ENCODE assay signal across 23 cellular contexts in the genomic region with DNA sequence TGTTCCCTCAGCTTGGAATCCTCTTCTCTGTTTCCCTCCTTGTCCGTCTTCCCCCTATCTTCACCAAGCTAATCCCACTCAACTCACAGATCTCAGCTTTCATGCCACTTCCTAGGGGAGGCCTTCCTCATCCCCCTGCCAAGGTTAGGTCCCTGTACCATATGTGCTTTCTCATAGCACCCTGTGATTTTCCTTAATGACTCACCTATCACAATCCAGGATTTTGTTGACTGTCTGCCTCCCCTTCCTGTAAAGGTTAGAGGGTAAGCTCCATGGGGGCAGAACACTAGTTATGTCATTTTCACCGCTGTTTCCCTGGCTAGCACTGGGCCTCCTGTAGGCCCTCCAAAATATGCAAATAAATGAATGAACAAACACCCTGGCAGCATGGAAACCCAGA. TPM values are rescaled to one million over a fixed set of nuclear protein-coding genes. Genes with fewer than 3 reads are reported as not detected.
A peak's percentile ranks its signal among the peaks of the same experiment; 100 is the strongest.
DNase-seq lines count a peak whose midpoint lies in the region; ATAC-seq and TF ChIP-seq lines count a peak whose summit lies in the region.
"Had no signal": no experiment of that assay in that cellular context is flagged by ENCODE, and none has a peak within 500 bp of the region (broad histone marks: within the 10 kb centered on the region; RNA-seq: fewer than 3 reads in every experiment).

No MANE protein-coding gene starts in this region.

- H3K4me2 ChIP-seq in neuronal stem cell (ENCODE audit: insufficient read depth, low read length, poor library complexity, severe bottlenecking) (no peak overlapping the region), mesendoderm (ENCODE audit: low read length) (no peak overlapping the region), GM23338 (no peak overlapping the region)
- H3K4me2 ChIP-seq: KMS-11, PC-9 had no signal

- H2BK15ac ChIP-seq in neuronal stem cell (ENCODE audit: low read length) (no peak overlapping the region), mesendoderm (replicated peaks; ENCODE audit: low read depth) (no peak overlapping the region)

- H2BK120ac ChIP-seq in neuronal stem cell (ENCODE audit: low read depth, low read length) (no peak overlapping the region), mesendoderm (ENCODE audit: low read depth, low read length) (no peak overlapping the region)

- no peak overlapping the region for H3K14ac ChIP-seq in neuronal stem cell (ENCODE audit: low read length)

- H3K56ac ChIP-seq in mesendoderm (ENCODE audit: low read length) = no peak overlapping the region

- H4K5ac ChIP-seq in mesendoderm (ENCODE audit: low read length) = no peak overlapping the region

- TF ChIP-seq CTCF in coronary artery (IDR thresholded peaks at IDR 0.05) (no peak), GM23338 (conservative IDR thresholded peaks at IDR 0.05; ENCODE audit: low read depth in 2 of 2) (no peak)

- DNase-seq in HCEC 1CT (peak; percentile 28), NCI-H524 treated with DMSO at 0.1 percent for 48 hours (lab: John Stamatoyannopoulos, UW) (peak; percentile 45), neuronal stem cell (ENCODE audit: low spot score) (no peak), coronary artery (ENCODE audit: low spot score) (no peak), mesendoderm (no peak), GM23338 (ENCODE audit: low spot score) (no peak)
- DNase-seq: AML-193; C1 segment of cervical spinal cord; CD8-positive, alpha-beta memory T cell; DMS53; EL; HFFc6; NCI-H1092 treated with DMSO at 0.1 percent for 48 hours; NCI-H146; NCI-H2029 treated with DMSO at 0.1 percent for 48 hours; NCI-H446; PC-9; RPMI8226; SHP77; SW 1271 had no signal

- no peaks in the 10 kb centered on the region for H3F3A ChIP-seq in GM23338 (replicated peaks; ENCODE audit: low read depth)

- H4K8ac ChIP-seq in neuronal stem cell (ENCODE audit: low read depth, low read length) = no peak overlapping the region
- no peak overlapping the region for H4K8ac ChIP-seq in mesendoderm (ENCODE audit: low read depth, low read length)

- H2AFZ ChIP-seq in neuronal stem cell (ENCODE audit: low read length) (no peak overlapping the region), GM23338 (no peak overlapping the region)
- H2AFZ ChIP-seq: PC-9 had no signal

- H3K36me3 ChIP-seq in neuronal stem cell (replicated peaks in 1 of 2; ENCODE audit: control insufficient read depth in 2 of 2, insufficient read depth in 2 of 2, low read length in 2 of 2) (peaks cover 0 to 2% of the 10 kb centered on the region in 2 donors), mesendoderm (ENCODE audit: control insufficient read depth, insufficient read depth, low read length) (no peaks in the 10 kb centered on the region), GM23338 (ENCODE audit: insufficient read depth) (no peaks in the 10 kb centered on the region)

- H2BK12ac ChIP-seq in neuronal stem cell (ENCODE audit: low read length) = no peak overlapping the region

- no peak overlapping the region for H2AK5ac ChIP-seq in neuronal stem cell (ENCODE audit: low read depth, low read length)
- H2AK5ac ChIP-seq in mesendoderm (ENCODE audit: low read length) = no peak overlapping the region

- peaks cover 0 to 4% of the 10 kb centered on the region in 2 donors for H3K9me3 ChIP-seq in neuronal stem cell (replicated peaks in 1 of 2; ENCODE audit: control insufficient read depth in 2 of 2, insufficient read depth in 1 of 2, low read depth in 1 of 2, low read length in 2 of 2)

- intact Hi-C loops in dendritic cell treated with granulocyte-macrophage colony-stimulating factor and Interleukin-4, amounts not matched to agents 40 ng/mL and 50 ng/mL, for 4 days (cut with micrococcal nuclease) = no loop called here

- H3K4me3 Mint-ChIP-seq in dendritic cell treated with granulocyte-macrophage colony-stimulating factor and Interleukin-4, amounts not matched to agents 40 ng/mL and 50 ng/mL, for 4 days = no peak overlapping the region
- H3K4me3 Mint-ChIP-seq in GM23338 = no peak overlapping the region
- H3K4me3 Mint-ChIP-seq: CD8-positive, alpha-beta memory T cell; HFFc6 had no signal

- H3K79me2 ChIP-seq in mesendoderm (ENCODE audit: control insufficient read depth, insufficient read depth, low read length) (no peaks in the 10 kb centered on the region), GM23338 (replicated peaks; ENCODE audit: insufficient read depth) (no peaks in the 10 kb centered on the region)

- H3K4ac ChIP-seq in neuronal stem cell (ENCODE audit: low read length) (no peak overlapping the region), mesendoderm (ENCODE audit: low read depth, low read length) (no peak overlapping the region)

- H3K9me3 Mint-ChIP-seq in dendritic cell treated with granulocyte-macrophage colony-stimulating factor and Interleukin-4, amounts not matched to agents 40 ng/mL and 50 ng/mL, for 4 days = no peaks in the 10 kb centered on the region
- H3K9me3 Mint-ChIP-seq in GM23338 = no peaks in the 10 kb centered on the region
- H3K9me3 Mint-ChIP-seq: CD8-positive, alpha-beta memory T cell; HFFc6 had no signal

- H3K4me1 ChIP-seq in neuronal stem cell (ENCODE audit: control insufficient read depth in 2 of 2, insufficient read depth in 1 of 2, low read depth in 1 of 2, low read length in 2 of 2) (peaks cover 0 to 9% of the 10 kb centered on the region in 2 donors), mesendoderm (ENCODE audit: control insufficient read depth, low read depth, low read length) (no peaks in the 10 kb centered on the region), GM23338 (ENCODE audit: insufficient read depth) (peaks cover 18% of the 10 kb centered on the region)

- H3K27me3 ChIP-seq in neuronal stem cell (ENCODE audit: control insufficient read depth in 3 of 3, insufficient read depth in 3 of 3, low read depth in 1 of 3, low read length in 3 of 3) (no peaks in the 10 kb centered on the region), mesendoderm (ENCODE audit: insufficient read depth, low read length, poor library complexity) (no peaks in the 10 kb centered on the region), GM23338 (ENCODE audit: insufficient read depth) (no peaks in the 10 kb centered on the region)

- H2BK5ac ChIP-seq in neuronal stem cell (ENCODE audit: low read length) = no peak overlapping the region
- H2BK5ac ChIP-seq in mesendoderm (ENCODE audit: low read length) = no peak overlapping the region

- H3K27ac ChIP-seq in neuronal stem cell (replicated peaks; ENCODE audit: low read length) = no peak overlapping the region
- H3K27ac ChIP-seq in coronary artery = no peak overlapping the region
- H3K27ac ChIP-seq in mesendoderm (ENCODE audit: low read depth, low read length) = no peak overlapping the region
- no peak overlapping the region; the same call in 1 of the 2 replicates for H3K27ac ChIP-seq in GM23338 (ENCODE audit: low read depth)
- H3K27ac ChIP-seq: HL-60, KMS-11, PC-9 had no signal

- H3K79me1 ChIP-seq in neuronal stem cell (ENCODE audit: low read depth, low read length) (peaks cover 2% of the 10 kb centered on the region), mesendoderm (ENCODE audit: low read length) (no peaks in the 10 kb centered on the region)

- H3K23ac ChIP-seq in neuronal stem cell (ENCODE audit: low read depth, low read length, poor library complexity) (peak overlapping the region; percentile 22), mesendoderm (ENCODE audit: low read length) (no peak overlapping the region)

- no peak overlapping the region for H4K91ac ChIP-seq in neuronal stem cell (ENCODE audit: low read depth, low read length, poor library complexity)

- H3K27me3 Mint-ChIP-seq in dendritic cell treated with granulocyte-macrophage colony-stimulating factor and Interleukin-4, amounts not matched to agents 40 ng/mL and 50 ng/mL, for 4 days = peaks cover 2% of the 10 kb centered on the region
- H3K27me3 Mint-ChIP-seq in GM23338 (ENCODE audit: insufficient read depth, low read depth, poor library complexity) = no peaks in the 10 kb centered on the region

- no peak for ATAC-seq in GM23338

- H3K4me3 ChIP-seq in neuronal stem cell (ENCODE audit: low read length in 2 of 2) = no peak overlapping the region
- no peak overlapping the region for H3K4me3 ChIP-seq in coronary artery
- H3K4me3 ChIP-seq in mesendoderm (ENCODE audit: low read length) = no peak overlapping the region
- no peak overlapping the region for H3K4me3 ChIP-seq in GM23338
- H3K4me3 ChIP-seq: PC-9 had no signal

- H3K9ac ChIP-seq in neuronal stem cell (ENCODE audit: low read depth, low read length, poor library complexity) (no peak overlapping the region), mesendoderm (ENCODE audit: low read length) (no peak overlapping the region)
- H3K9ac ChIP-seq: KMS-11 had no signal

- peaks cover 40% of the 10 kb centered on the region for H3K4me1 Mint-ChIP-seq in dendritic cell treated with granulocyte-macrophage colony-stimulating factor and Interleukin-4, amounts not matched to agents 40 ng/mL and 50 ng/mL, for 4 days (ENCODE audit: low read depth)
- peaks cover 25% of the 10 kb centered on the region for H3K4me1 Mint-ChIP-seq in GM23338

- no peaks in the 10 kb centered on the region for H4K20me1 ChIP-seq in GM23338 (replicated peaks; ENCODE audit: insufficient read depth)

- WGBS in neuronal stem cell (ENCODE audit: extremely low coverage in 2 of 2, insufficient read length in 2 of 2, insufficient replicate concordance in 1 of 2), 2 donors = no CpG with 5 or more reads among the region's 2 CpGs
- no CpG with 5 or more reads among the region's 2 CpGs for WGBS in mesendoderm (ENCODE audit: extremely low coverage, insufficient coverage, low lambda C conversion rate)

- H3K18ac ChIP-seq in neuronal stem cell (ENCODE audit: low read length) (no peak overlapping the region), mesendoderm (ENCODE audit: low read length) (no peak overlapping the region)

- no peaks in the 10 kb centered on the region for H3K9me2 ChIP-seq in GM23338 (ENCODE audit: insufficient read depth)

- H3K27ac Mint-ChIP-seq in dendritic cell treated with granulocyte-macrophage colony-stimulating factor and Interleukin-4, amounts not matched to agents 40 ng/mL and 50 ng/mL, for 4 days = peak overlapping the region; percentile 12
- H3K27ac Mint-ChIP-seq in GM23338 = no peak overlapping the region
- H3K27ac Mint-ChIP-seq: CD8-positive, alpha-beta memory T cell; HFFc6 had no signal

- no peaks in the 10 kb centered on the region for H3K36me3 Mint-ChIP-seq in dendritic cell treated with granulocyte-macrophage colony-stimulating factor and Interleukin-4, amounts not matched to agents 40 ng/mL and 50 ng/mL, for 4 days (ENCODE audit: low read depth)
- no peaks in the 10 kb centered on the region; the same call in 2 of the 3 replicates for H3K36me3 Mint-ChIP-seq in GM23338 (ENCODE audit: low read depth)

TF ChIP-seq in GM23338, 12 proteins besides CTCF, POLR2A, EP300 and RAD21 (continues in another document):
- no peak for TF ChIP-seq EZH2 (IDR thresholded peaks at IDR 0.05; ENCODE audit: low read depth, unreplicated experiment)
- TF ChIP-seq ZNF114 (CRISPR knock-in tag; IDR thresholded peaks at IDR 0.05) = no peak
- TF ChIP-seq STAT1 (IDR thresholded peaks at IDR 0.05; ENCODE audit: unreplicated experiment) = no peak

RNA-seq across cellular contexts. Expression of gene CRADD, which starts 57.6 kb away (rescaled TPM):
- polyA plus RNA-seq in neuronal stem cell (2013, experiment 1 of 2) = 8.9 TPM
- 8.8 TPM for polyA plus RNA-seq in neuronal stem cell (2013, experiment 2 of 2)
- polyA plus RNA-seq in mesendoderm (2013, experiment 1 of 2) = 5.3 TPM
- 6.1 TPM for polyA plus RNA-seq in mesendoderm (2013, experiment 2 of 2)
- total RNA-seq in GM23338 (2014; rRNA removed; shearing (Covaris generic)) = 20.3 and 27.9 TPM in 2 replicates
- 3.8 and 6.3 TPM in 2 replicates for polyA plus RNA-seq in GM23338 (2016; fragmentation: Nextera tagmentation; extraction: Ambion mirVana)

Comparison
In these comparisons a context has a peak if more than half of its experiments do, and no peak if none do; other contexts are left out.
1. DNase-seq: peak in HCEC 1CT (single experiment) and NCI-H524 treated with DMSO at 0.1 percent for 48 hours (single experiment); none in neuronal stem cell (single experiment), coronary artery (single experiment), mesendoderm (single experiment) and GM23338 (single experiment).